1 cellular context compared by ENCODE assay signal in the genomic region with DNA sequence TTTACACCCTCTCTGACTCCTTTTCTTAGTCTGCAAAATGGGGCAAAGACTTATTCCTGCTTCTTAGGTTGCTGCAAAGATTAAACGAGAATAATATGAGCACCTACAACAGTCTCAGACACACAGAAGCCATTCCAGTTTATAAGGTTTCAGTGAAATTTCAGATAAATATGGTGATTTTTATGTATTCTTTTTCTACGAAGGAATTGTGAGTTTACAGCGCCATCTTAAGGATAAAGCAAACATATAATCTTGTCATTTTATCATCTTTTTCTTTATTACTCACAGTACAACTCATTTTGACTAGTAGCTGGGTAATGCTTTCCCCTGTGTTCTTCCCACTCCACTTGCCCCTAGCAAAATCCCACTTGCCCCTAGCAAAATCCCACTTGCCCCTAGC.
TF ChIP-seq lines count a peak whose summit lies in the region.

No MANE protein-coding gene starts in this region.

TF ChIP-seq in K562, 482 proteins besides CTCF, POLR2A, EP300 and RAD21 (continued from another document):
- TF ChIP-seq, protein P1, sequence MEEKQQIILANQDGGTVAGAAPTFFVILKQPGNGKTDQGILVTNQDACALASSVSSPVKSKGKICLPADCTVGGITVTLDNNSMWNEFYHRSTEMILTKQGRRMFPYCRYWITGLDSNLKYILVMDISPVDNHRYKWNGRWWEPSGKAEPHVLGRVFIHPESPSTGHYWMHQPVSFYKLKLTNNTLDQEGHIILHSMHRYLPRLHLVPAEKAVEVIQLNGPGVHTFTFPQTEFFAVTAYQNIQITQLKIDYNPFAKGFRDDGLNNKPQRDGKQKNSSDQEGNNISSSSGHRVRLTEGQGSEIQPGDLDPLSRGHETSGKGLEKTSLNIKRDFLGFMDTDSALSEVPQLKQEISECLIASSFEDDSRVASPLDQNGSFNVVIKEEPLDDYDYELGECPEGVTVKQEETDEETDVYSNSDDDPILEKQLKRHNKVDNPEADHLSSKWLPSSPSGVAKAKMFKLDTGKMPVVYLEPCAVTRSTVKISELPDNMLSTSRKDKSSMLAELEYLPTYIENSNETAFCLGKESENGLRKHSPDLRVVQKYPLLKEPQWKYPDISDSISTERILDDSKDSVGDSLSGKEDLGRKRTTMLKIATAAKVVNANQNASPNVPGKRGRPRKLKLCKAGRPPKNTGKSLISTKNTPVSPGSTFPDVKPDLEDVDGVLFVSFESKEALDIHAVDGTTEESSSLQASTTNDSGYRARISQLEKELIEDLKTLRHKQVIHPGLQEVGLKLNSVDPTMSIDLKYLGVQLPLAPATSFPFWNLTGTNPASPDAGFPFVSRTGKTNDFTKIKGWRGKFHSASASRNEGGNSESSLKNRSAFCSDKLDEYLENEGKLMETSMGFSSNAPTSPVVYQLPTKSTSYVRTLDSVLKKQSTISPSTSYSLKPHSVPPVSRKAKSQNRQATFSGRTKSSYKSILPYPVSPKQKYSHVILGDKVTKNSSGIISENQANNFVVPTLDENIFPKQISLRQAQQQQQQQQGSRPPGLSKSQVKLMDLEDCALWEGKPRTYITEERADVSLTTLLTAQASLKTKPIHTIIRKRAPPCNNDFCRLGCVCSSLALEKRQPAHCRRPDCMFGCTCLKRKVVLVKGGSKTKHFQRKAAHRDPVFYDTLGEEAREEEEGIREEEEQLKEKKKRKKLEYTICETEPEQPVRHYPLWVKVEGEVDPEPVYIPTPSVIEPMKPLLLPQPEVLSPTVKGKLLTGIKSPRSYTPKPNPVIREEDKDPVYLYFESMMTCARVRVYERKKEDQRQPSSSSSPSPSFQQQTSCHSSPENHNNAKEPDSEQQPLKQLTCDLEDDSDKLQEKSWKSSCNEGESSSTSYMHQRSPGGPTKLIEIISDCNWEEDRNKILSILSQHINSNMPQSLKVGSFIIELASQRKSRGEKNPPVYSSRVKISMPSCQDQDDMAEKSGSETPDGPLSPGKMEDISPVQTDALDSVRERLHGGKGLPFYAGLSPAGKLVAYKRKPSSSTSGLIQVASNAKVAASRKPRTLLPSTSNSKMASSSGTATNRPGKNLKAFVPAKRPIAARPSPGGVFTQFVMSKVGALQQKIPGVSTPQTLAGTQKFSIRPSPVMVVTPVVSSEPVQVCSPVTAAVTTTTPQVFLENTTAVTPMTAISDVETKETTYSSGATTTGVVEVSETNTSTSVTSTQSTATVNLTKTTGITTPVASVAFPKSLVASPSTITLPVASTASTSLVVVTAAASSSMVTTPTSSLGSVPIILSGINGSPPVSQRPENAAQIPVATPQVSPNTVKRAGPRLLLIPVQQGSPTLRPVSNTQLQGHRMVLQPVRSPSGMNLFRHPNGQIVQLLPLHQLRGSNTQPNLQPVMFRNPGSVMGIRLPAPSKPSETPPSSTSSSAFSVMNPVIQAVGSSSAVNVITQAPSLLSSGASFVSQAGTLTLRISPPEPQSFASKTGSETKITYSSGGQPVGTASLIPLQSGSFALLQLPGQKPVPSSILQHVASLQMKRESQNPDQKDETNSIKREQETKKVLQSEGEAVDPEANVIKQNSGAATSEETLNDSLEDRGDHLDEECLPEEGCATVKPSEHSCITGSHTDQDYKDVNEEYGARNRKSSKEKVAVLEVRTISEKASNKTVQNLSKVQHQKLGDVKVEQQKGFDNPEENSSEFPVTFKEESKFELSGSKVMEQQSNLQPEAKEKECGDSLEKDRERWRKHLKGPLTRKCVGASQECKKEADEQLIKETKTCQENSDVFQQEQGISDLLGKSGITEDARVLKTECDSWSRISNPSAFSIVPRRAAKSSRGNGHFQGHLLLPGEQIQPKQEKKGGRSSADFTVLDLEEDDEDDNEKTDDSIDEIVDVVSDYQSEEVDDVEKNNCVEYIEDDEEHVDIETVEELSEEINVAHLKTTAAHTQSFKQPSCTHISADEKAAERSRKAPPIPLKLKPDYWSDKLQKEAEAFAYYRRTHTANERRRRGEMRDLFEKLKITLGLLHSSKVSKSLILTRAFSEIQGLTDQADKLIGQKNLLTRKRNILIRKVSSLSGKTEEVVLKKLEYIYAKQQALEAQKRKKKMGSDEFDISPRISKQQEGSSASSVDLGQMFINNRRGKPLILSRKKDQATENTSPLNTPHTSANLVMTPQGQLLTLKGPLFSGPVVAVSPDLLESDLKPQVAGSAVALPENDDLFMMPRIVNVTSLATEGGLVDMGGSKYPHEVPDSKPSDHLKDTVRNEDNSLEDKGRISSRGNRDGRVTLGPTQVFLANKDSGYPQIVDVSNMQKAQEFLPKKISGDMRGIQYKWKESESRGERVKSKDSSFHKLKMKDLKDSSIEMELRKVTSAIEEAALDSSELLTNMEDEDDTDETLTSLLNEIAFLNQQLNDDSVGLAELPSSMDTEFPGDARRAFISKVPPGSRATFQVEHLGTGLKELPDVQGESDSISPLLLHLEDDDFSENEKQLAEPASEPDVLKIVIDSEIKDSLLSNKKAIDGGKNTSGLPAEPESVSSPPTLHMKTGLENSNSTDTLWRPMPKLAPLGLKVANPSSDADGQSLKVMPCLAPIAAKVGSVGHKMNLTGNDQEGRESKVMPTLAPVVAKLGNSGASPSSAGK (IDR thresholded peaks at IDR 0.05), result no peak
- no peak for TF ChIP-seq ZBTB17 (CRISPR knock-in tag; IDR thresholded peaks at IDR 0.05)
- no peak for TF ChIP-seq XRCC5 (IDR thresholded peaks at IDR 0.05; ENCODE audit: low read depth, low read length)
- TF ChIP-seq SOX6 (IDR thresholded peaks at IDR 0.05), result no peak
- TF ChIP-seq, protein P2, sequence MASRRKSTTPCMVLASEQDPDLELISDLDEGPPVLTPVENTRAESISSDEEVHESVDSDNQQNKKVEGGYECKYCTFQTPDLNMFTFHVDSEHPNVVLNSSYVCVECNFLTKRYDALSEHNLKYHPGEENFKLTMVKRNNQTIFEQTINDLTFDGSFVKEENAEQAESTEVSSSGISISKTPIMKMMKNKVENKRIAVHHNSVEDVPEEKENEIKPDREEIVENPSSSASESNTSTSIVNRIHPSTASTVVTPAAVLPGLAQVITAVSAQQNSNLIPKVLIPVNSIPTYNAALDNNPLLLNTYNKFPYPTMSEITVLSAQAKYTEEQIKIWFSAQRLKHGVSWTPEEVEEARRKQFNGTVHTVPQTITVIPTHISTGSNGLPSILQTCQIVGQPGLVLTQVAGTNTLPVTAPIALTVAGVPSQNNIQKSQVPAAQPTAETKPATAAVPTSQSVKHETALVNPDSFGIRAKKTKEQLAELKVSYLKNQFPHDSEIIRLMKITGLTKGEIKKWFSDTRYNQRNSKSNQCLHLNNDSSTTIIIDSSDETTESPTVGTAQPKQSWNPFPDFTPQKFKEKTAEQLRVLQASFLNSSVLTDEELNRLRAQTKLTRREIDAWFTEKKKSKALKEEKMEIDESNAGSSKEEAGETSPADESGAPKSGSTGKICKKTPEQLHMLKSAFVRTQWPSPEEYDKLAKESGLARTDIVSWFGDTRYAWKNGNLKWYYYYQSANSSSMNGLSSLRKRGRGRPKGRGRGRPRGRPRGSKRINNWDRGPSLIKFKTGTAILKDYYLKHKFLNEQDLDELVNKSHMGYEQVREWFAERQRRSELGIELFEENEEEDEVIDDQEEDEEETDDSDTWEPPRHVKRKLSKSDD (conservative IDR thresholded peaks at IDR 0.05; ENCODE audit: low read length), result no peak
- TF ChIP-seq, protein P3, sequence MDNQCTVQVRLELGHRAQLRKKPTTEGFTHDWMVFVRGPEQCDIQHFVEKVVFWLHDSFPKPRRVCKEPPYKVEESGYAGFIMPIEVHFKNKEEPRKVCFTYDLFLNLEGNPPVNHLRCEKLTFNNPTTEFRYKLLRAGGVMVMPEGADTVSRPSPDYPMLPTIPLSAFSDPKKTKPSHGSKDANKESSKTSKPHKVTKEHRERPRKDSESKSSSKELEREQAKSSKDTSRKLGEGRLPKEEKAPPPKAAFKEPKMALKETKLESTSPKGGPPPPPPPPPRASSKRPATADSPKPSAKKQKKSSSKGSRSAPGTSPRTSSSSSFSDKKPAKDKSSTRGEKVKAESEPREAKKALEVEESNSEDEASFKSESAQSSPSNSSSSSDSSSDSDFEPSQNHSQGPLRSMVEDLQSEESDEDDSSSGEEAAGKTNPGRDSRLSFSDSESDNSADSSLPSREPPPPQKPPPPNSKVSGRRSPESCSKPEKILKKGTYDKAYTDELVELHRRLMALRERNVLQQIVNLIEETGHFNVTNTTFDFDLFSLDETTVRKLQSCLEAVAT (IDR thresholded peaks at IDR 0.05), result no peak
TF ChIP-seq in K562: peak in this region for 0.
